ENCODE assay signal across 10 cellular contexts in the genomic region with DNA sequence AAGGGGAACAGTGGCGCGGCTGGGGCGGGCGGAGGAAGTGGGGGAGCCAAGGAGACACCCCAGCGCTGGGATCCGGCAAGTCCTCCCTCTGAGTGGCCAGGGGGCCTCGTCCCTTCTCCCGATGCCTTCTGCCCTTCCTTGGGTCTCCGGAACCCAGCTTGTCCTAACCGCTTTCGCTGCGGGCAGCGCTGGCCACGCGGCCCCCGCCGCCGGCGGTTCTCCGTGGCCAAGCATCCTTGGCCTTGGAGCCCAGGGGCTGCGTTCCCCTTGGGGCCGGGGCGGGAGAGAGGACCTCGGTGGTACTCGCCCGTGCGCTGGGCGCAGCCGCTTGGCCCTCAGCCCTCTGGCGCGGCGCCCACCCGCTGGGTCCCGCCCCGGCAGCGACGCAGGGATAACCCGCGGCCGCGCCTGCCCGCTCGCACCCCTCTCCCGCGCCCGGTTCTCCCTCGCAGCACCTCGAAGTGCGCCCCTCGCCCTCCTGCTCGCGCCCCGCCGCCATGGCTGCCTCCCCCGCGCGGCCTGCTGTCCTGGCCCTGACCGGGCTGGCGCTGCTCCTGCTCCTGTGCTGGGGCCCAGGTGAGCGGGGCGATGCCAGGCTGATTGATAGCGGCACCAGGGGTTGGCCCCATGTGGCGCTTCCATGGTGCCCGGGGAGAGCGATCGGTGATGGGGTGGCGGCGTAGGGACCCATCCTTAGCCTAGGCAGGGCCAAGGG.
DNase-seq lines count a peak whose midpoint lies in the region; ATAC-seq, FAIRE-seq and TF ChIP-seq lines count a peak whose summit lies in the region.
"Had no signal": no experiment of that assay in that cellular context is flagged by ENCODE, and none has a peak within 500 bp of the region (broad histone marks: within the 10 kb centered on the region; RNA-seq: fewer than 3 reads in every experiment).

No MANE protein-coding gene starts in this region.

- no peaks in the 10 kb centered on the region for H3K27me3 Mint-ChIP-seq in activated naive CD8-positive, alpha-beta T cell

- peak overlapping the region; percentile 82 for H3K27ac Mint-ChIP-seq in activated naive CD8-positive, alpha-beta T cell

- H3K36me3 Mint-ChIP-seq in activated naive CD8-positive, alpha-beta T cell: no peaks in the 10 kb centered on the region

- no peak for TF ChIP-seq CTCF in HFF-Myc (IDR thresholded peaks at IDR 0.05; ENCODE audit: low read depth, low read length, missing control alignments)

- peaks cover 43% of the 10 kb centered on the region for H3K4me1 Mint-ChIP-seq in activated naive CD8-positive, alpha-beta T cell (ENCODE audit: low read depth)

- no peak for TF ChIP-seq POLR2A in GM12892 (IDR thresholded peaks at IDR 0.05; ENCODE audit: low read depth, low read length)

- DNase-seq in HFF-Myc (ENCODE audit: extremely low read depth, low read depth) (no peak), retina (peak; percentile 56), GM12892 (ENCODE audit: insufficient read length) (no peak)
- no peak for DNase-seq in central memory CD4-positive, alpha-beta T cell
- DNase-seq: NCI-H774 had no signal

- peak overlapping the region; percentile 7; the same call in 1 of the 2 replicates for H3K4me3 ChIP-seq in HFF-Myc (replicated peaks; ENCODE audit: low read depth, low read length)
- H3K4me3 ChIP-seq in iPS-11a (ENCODE audit: low read depth, low read length): peak overlapping the region; percentile 20

- peak overlapping the region; percentile 81 for H3K4me3 Mint-ChIP-seq in activated naive CD8-positive, alpha-beta T cell

- no peaks in the 10 kb centered on the region for H3K9me3 Mint-ChIP-seq in activated naive CD8-positive, alpha-beta T cell (ENCODE audit: low read depth)

- FAIRE-seq in GM12892 (lab: Jason Lieb, UNC): no peak
- FAIRE-seq: G401.6 had no signal

- no peak for ATAC-seq in HG03196 (IDR thresholded peaks at IDR 0.05; ENCODE audit: unreplicated experiment)
- no peak for ATAC-seq in GM18907 (IDR thresholded peaks at IDR 0.05; ENCODE audit: unreplicated experiment)
